ENCODE assay signal across 17 cellular contexts in genomic region chr6:23656257-23656731, GRCh38.
A peak's percentile ranks its signal among the peaks of the same experiment; 100 is the strongest.
DNase-seq lines count a peak whose midpoint lies in the region; ATAC-seq and TF ChIP-seq lines count a peak whose summit lies in the region.
"Had no signal": no experiment of that assay in that cellular context is flagged by ENCODE, and none has a peak within 500 bp of the region (broad histone marks: within the 10 kb centered on the region; RNA-seq: fewer than 3 reads in every experiment).

No MANE protein-coding gene starts in this region.

- TF ChIP-seq CTCF in mucosa of descending colon (IDR thresholded peaks at IDR 0.05): no peak

- ATAC-seq in mucosa of descending colon: peak; percentile 24
- no peak for ATAC-seq in HG03108 (IDR thresholded peaks at IDR 0.05; ENCODE audit: unreplicated experiment)
- ATAC-seq: activated T-cell treated with anti-CD3 and anti-CD28 coated beads, Interleukin-2, amount 50 U/mL, for 4 hours; left colon had no signal

- H3K4me3 ChIP-seq in mucosa of descending colon: no peak overlapping the region
- H3K4me3 ChIP-seq: BLaER1, cardiac muscle cell had no signal

- no peaks in the 10 kb centered on the region for H3K36me3 ChIP-seq in mucosa of descending colon (ENCODE audit: low read depth)
- H3K36me3 ChIP-seq: BLaER1, cardiac muscle cell had no signal

- DNase-seq in NCI-H1930 (lab: John Stamatoyannopoulos, UW) (peak; percentile 85 to 86), SHP77 treated with DMSO at 0.1 percent for 48 hours (lab: John Stamatoyannopoulos, UW) (peak; percentile 50), mucosa of descending colon (no peak), NCI-H446 treated with DMSO at 0.1 percent for 48 hours (lab: John Stamatoyannopoulos, UW) (no peak), posterior vena cava (ENCODE audit: low spot score) (no peak)
- DNase-seq in activated CD8-positive, alpha-beta memory T cell treated with anti-CD3 and anti-CD28 coated beads, Interleukin-2, amount 50 U/mL, for 48 hours: no peak
- DNase-seq: activated CD4-positive, alpha-beta T cell treated with anti-CD3 and anti-CD28 coated beads, Interleukin-2, amount 10 ng/mL, durations not matched to agents 7 days and 5 days; activated naive CD8-positive, alpha-beta T cell treated with anti-CD3 and anti-CD28 coated beads, Interleukin-2, amount 10 ng/mL, durations not matched to agents 7 days and 5 days; activated T-cell treated with anti-CD3 and anti-CD28 coated beads, Interleukin-2, amount 50 U/mL, for 4 hours; DND-41; Karpas-422; left colon; NCI-H2029; Right ventricle myocardium superior had no signal

- H3K9me3 ChIP-seq in mucosa of descending colon: no peaks in the 10 kb centered on the region
- H3K9me3 ChIP-seq: BLaER1 had no signal

- intact Hi-C loops in mucosa of descending colon (cut with DNase I, micrococcal nuclease) (no loop called here), posterior vena cava (cut with DNase I) (no loop called here)

- H3K4me1 ChIP-seq in mucosa of descending colon (ENCODE audit: low read depth): no peaks in the 10 kb centered on the region
- H3K4me1 ChIP-seq: BLaER1 had no signal

Comparison
In these comparisons a context has a peak if more than half of its experiments do, and no peak if none do; other contexts are left out.
1. DNase-seq: peak in NCI-H1930 (2 of 2) and SHP77 treated with DMSO at 0.1 percent for 48 hours (single experiment); none in mucosa of descending colon (0 of 3), NCI-H446 treated with DMSO at 0.1 percent for 48 hours (single experiment), posterior vena cava (single experiment) and activated CD8-positive, alpha-beta memory T cell treated with anti-CD3 and anti-CD28 coated beads, Interleukin-2, amount 50 U/mL, for 48 hours (single experiment).